16 cellular contexts compared by ENCODE assay signal in genomic region chr1:161417536-161417935, GRCh38. TPM values are rescaled to one million over a fixed set of nuclear protein-coding genes. Genes with fewer than 3 reads are reported as not detected.
"Had no signal": no experiment of that assay in that cellular context is flagged by ENCODE, and none has a peak within 500 bp of the region (broad histone marks: within the 10 kb centered on the region; RNA-seq: fewer than 3 reads in every experiment).

No MANE protein-coding gene starts in this region.

RNA-seq across cellular contexts. Expression of gene CFAP126, which starts 49.9 kb away (rescaled TPM):
- total RNA-seq: dermis microvascular lymphatic vessel endothelial cell; esophagus mucosa; esophagus squamous epithelium; gastrocnemius medialis; glomerular endothelial cell; heart right ventricle; kidney epithelial cell; left cardiac atrium; left ventricle myocardium superior; lower leg skin; lung microvascular endothelial cell; mesenteric fat pad; mesothelial cell of epicardium; mucosa of descending colon; myocyte; naive thymus-derived CD8-positive, alpha-beta T cell had no signal
